ENCODE assay signal across 30 cellular contexts in genomic region chr9:6479959-6480358, GRCh38.
"Had no signal": no experiment of that assay in that cellular context is flagged by ENCODE, and none has a peak within 500 bp of the region (broad histone marks: within the 10 kb centered on the region; RNA-seq: fewer than 3 reads in every experiment).

No MANE protein-coding gene starts in this region.

- DNase-seq: activated CD4-positive, alpha-beta memory T cell treated with anti-CD3 and anti-CD28 coated beads, Interleukin-2, amount 10 ng/mL, durations not matched to agents 7 days and 5 days; activated CD4-positive, alpha-beta T cell treated with anti-CD3 and anti-CD28 coated beads for 36 hours; activated CD4-positive, alpha-beta T cell treated with anti-CD3 and anti-CD28 coated beads, Interleukin-2, amount 10 ng/mL, durations not matched to agents 24 days and 14 days; activated CD4-positive, CD25-positive, alpha-beta regulatory T cell; activated CD4-positive, CD25-positive, alpha-beta regulatory T cell treated with anti-CD3 and anti-CD28 coated beads, Interleukin-2, amount 50 U/mL, for 72 hours; activated CD8-positive, alpha-beta memory T cell treated with anti-CD3 and anti-CD28 coated beads, Interleukin-2, amount 50 U/mL, for 48 hours; activated gamma-delta T cell; activated naive CD4-positive, alpha-beta T cell; activated naive CD4-positive, alpha-beta T cell treated with anti-CD3 and anti-CD28 coated beads, Interleukin-2, amount 10 ng/mL, durations not matched to agents 7 days and 5 days; activated naive CD8-positive, alpha-beta T cell treated with anti-CD3 and anti-CD28 coated beads, Interleukin-2, amount 10 ng/mL, durations not matched to agents 7 days and 5 days; activated T-cell treated with anti-CD3 and anti-CD28 coated beads for 4 hours; activated T-cell treated with anti-CD3 and anti-CD28 coated beads, Interleukin-2, amount 50 U/mL, for 24 hours; activated T-cell treated with anti-CD3 and anti-CD28 coated beads, Interleukin-2, amount 50 U/mL, for 72 hours; central memory CD4-positive, alpha-beta T cell; dermis blood vessel endothelial cell; effector CD4-positive, alpha-beta T cell; effector memory CD8-positive, alpha-beta T cell; esophagus squamous epithelium; foreskin melanocyte; heart right ventricle; T-helper 1 cell; T-helper 17 cell; T1000 had no signal

- H3K36me3 ChIP-seq: breast epithelium had no signal

- H3K9me3 ChIP-seq: ascending aorta, breast epithelium, esophagus squamous epithelium, gastroesophageal sphincter, heart right ventricle had no signal

- H3K4me3 ChIP-seq: ascending aorta, breast epithelium, cardiac muscle cell, coronary artery, esophagus squamous epithelium, gastroesophageal sphincter, heart right ventricle had no signal

- H3K27ac ChIP-seq: ascending aorta, breast epithelium, cardiac muscle cell, coronary artery, epithelial cell of prostate, esophagus squamous epithelium, gastroesophageal sphincter, heart right ventricle had no signal

- ATAC-seq: activated CD4-positive, alpha-beta T cell treated with anti-CD3 and anti-CD28 coated beads for 36 hours; activated naive CD4-positive, alpha-beta T cell treated with anti-CD3 and anti-CD28 coated beads, Interleukin-2, amount 50 U/mL, for 72 hours; activated T-cell treated with anti-CD3 and anti-CD28 coated beads, Interleukin-2, amount 50 U/mL, for 72 hours; effector memory CD8-positive, alpha-beta T cell; gastroesophageal sphincter; heart right ventricle; T-helper 17 cell had no signal

- H3K27me3 ChIP-seq: ascending aorta, breast epithelium, cardiac muscle cell, esophagus squamous epithelium, gastroesophageal sphincter, heart right ventricle had no signal

- H3K4me1 ChIP-seq: ascending aorta, breast epithelium, esophagus squamous epithelium, gastroesophageal sphincter, heart right ventricle had no signal
